19 cellular contexts compared by ENCODE assay signal in genomic region chr5:170168002-170168401, GRCh38.
"Had no signal": no experiment of that assay in that cellular context is flagged by ENCODE, and none has a peak within 500 bp of the region (broad histone marks: within the 10 kb centered on the region; RNA-seq: fewer than 3 reads in every experiment).

No MANE protein-coding gene starts in this region.

- H3K27me3 ChIP-seq: colonic mucosa, hepatocyte, neutrophil, sigmoid colon, suprapubic skin, thyroid gland had no signal

- H3K4me2 ChIP-seq: hepatocyte had no signal

- H2AFZ ChIP-seq: hepatocyte had no signal

- H3K27ac ChIP-seq: colonic mucosa, foreskin keratinocyte, hepatocyte, neutrophil, sigmoid colon, skin epidermis, suprapubic skin, thyroid gland had no signal

- H3K79me2 ChIP-seq: hepatocyte had no signal

- DNase-seq: colonic mucosa; dermis blood vessel endothelial cell; erythroblast; foreskin keratinocyte; head of caudate nucleus; mucosa of descending colon; naive thymus-derived CD8-positive, alpha-beta T cell; posterior cingulate gyrus; sigmoid colon; stimulated activated CD4-positive, alpha-beta T cell treated with anti-CD3 and anti-CD28 coated beads, Interleukin-12 subunit alpha, Interleukin-12 subunit beta, amount 100 ng/mL, for 4 hours; stimulated activated CD4-positive, alpha-beta T cell treated with anti-CD3 and anti-CD28 coated beads, Interleukin-2, amount 100 ng/mL, for 48 hours; stimulated activated CD8-positive, alpha-beta memory T cell treated with anti-CD3 and anti-CD28 coated beads, Interleukin-4, amount 100 ng/mL, for 48 hours; stimulated activated naive CD8-positive, alpha-beta T cell treated with anti-CD3 and anti-CD28 coated beads, Interleukin-15, Interleukin-2, amounts not matched to agents 100 U/mL and 50 U/mL, for 24 hours; thyroid gland had no signal

- ATAC-seq: foreskin keratinocyte; mucosa of descending colon; naive thymus-derived CD8-positive, alpha-beta T cell; stimulated activated effector memory CD8-positive, alpha-beta T cell treated with anti-CD3 and anti-CD28 coated beads, Interleukin-12 subunit alpha, Interleukin-12 subunit beta, amount 100 ng/mL, for 72 hours; stimulated activated naive CD8-positive, alpha-beta T cell treated with anti-CD3 and anti-CD28 coated beads, Interleukin-15, Interleukin-2, amounts not matched to agents 100 U/mL and 50 U/mL, for 24 hours had no signal

- H3K4me3 ChIP-seq: colonic mucosa, hepatocyte, mucosa of descending colon, sigmoid colon, skin epidermis, suprapubic skin, thyroid gland had no signal

- H3K9me3 ChIP-seq: colonic mucosa, mucosa of descending colon, neutrophil, sigmoid colon, suprapubic skin, thyroid gland had no signal

- H3K4me1 ChIP-seq: colonic mucosa, foreskin keratinocyte, sigmoid colon, suprapubic skin had no signal

- H3K36me3 ChIP-seq: colonic mucosa, neutrophil, sigmoid colon, suprapubic skin, thyroid gland had no signal
